16 cellular contexts compared by ENCODE assay signal in the genomic region with DNA sequence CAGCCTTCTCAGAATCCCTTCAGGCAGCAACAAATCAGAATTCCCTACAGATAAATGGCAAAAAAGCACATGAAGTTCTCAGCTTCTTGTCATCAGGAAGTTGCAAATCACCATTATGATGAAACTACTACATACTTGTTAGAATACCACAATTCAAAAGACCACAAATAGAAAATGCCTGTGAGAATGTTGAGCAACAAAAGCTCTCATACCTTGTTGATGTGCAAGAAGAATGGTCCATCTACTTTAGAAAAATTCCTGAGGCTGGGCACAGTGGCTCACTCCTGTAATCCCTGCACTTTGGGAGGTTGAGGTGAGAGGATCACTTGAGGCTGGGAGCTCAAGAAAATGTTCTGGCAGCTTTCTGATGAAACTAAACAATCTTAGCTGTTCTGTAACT.
DNase-seq lines count a peak whose midpoint lies in the region; ATAC-seq and TF ChIP-seq lines count a peak whose summit lies in the region.
"Had no signal": no experiment of that assay in that cellular context is flagged by ENCODE, and none has a peak within 500 bp of the region (broad histone marks: within the 10 kb centered on the region; RNA-seq: fewer than 3 reads in every experiment).

No MANE protein-coding gene starts in this region.

- ATAC-seq in RWPE2 (ENCODE audit: low read depth), result peak; percentile 66
- ATAC-seq in sciatic nerve, result no peak
- ATAC-seq: HCT116 had no signal

- H3K4me2 ChIP-seq in osteoblast (ENCODE audit: insufficient read depth, low read length), result no peak overlapping the region

- peak; percentile 1 for DNase-seq in AG10803 (ENCODE audit: low read depth)
- peak; percentile 27 for DNase-seq in H4 (ENCODE audit: low spot score)
- no peak for DNase-seq in RWPE2 (ENCODE audit: low spot score)
- peak; percentile 1 for DNase-seq in choroid plexus epithelial cell (ENCODE audit: low read depth)
- DNase-seq in DMS 273 treated with DMSO at 0.1 percent for 48 hours (lab: John Stamatoyannopoulos, UW), result no peak
- no peak for DNase-seq in sciatic nerve (ENCODE audit: low spot score)
- DNase-seq in osteoblast (ENCODE audit: insufficient read length, low spot score, missing footprints), result no peak
- no peak for DNase-seq in NCI-H524 (lab: John Stamatoyannopoulos, UW)
- DNase-seq: BE2C; CD4-positive, alpha-beta memory T cell; DMS153; DMS79 treated with DMSO at 0.1 percent for 48 hours; EL had no signal

- H3K36me3 ChIP-seq in RWPE2 (ENCODE audit: low read depth) (no peaks in the 10 kb centered on the region), osteoblast (ENCODE audit: insufficient read depth, low read length) (no peaks in the 10 kb centered on the region)
- H3K36me3 ChIP-seq: BE2C had no signal

- H3K27me3 ChIP-seq in RWPE2 (ENCODE audit: insufficient read depth, poor library complexity, severe bottlenecking), result no peaks in the 10 kb centered on the region
- H3K27me3 ChIP-seq in osteoblast (ENCODE audit: insufficient read depth, low read length), result no peaks in the 10 kb centered on the region
- H3K27me3 ChIP-seq: BE2C had no signal

- intact Hi-C loops in sciatic nerve (cut with DNase I), result no loop called here

- H3K4me3 ChIP-seq in AG10803 (ENCODE audit: low read length) (no peak overlapping the region), RWPE2 (ENCODE audit: severe bottlenecking) (no peak overlapping the region), choroid plexus epithelial cell (ENCODE audit: low read depth, low read length) (no peak overlapping the region), osteoblast (ENCODE audit: insufficient read depth, low read length) (no peak overlapping the region)

- H3K27ac ChIP-seq in RWPE2 (ENCODE audit: poor library complexity, severe bottlenecking) (no peak overlapping the region), osteoblast (ENCODE audit: low read depth, low read length) (no peak overlapping the region)
- H3K27ac ChIP-seq: C4-2B, HL-60 had no signal

- H3K9me3 ChIP-seq in RWPE2 (ENCODE audit: severe bottlenecking) (peaks cover 2% of the 10 kb centered on the region), osteoblast (ENCODE audit: low read depth, low read length) (peaks cover 3% of the 10 kb centered on the region)
- H3K9me3 ChIP-seq: BE2C had no signal

- no peak overlapping the region for H2AFZ ChIP-seq in osteoblast (ENCODE audit: low read length)

- no peaks in the 10 kb centered on the region for H4K20me1 ChIP-seq in osteoblast (ENCODE audit: insufficient read depth, low read length)

- H3K79me2 ChIP-seq in osteoblast (ENCODE audit: insufficient read depth, low read length), result no peaks in the 10 kb centered on the region

- TF ChIP-seq CTCF in AG10803 (conservative IDR thresholded peaks at IDR 0.05; ENCODE audit: low read length), result no peak
- TF ChIP-seq CTCF in RWPE2 (IDR thresholded peaks at IDR 0.05; ENCODE audit: poor library complexity, severe bottlenecking), result no peak
- no peak for TF ChIP-seq CTCF in choroid plexus epithelial cell (conservative IDR thresholded peaks at IDR 0.05; ENCODE audit: low read depth, low read length)
- TF ChIP-seq CTCF in osteoblast (IDR thresholded peaks at IDR 0.05; ENCODE audit: extremely low read depth, low read depth, low read length), result no peak

- H3K4me1 ChIP-seq in RWPE2 (ENCODE audit: insufficient read depth, poor library complexity, severe bottlenecking) (peaks cover 7% of the 10 kb centered on the region), osteoblast (ENCODE audit: insufficient read depth, low read length) (no peaks in the 10 kb centered on the region)

Comparison
In these comparisons a context has a peak if more than half of its experiments do, and no peak if none do; other contexts are left out.
1. DNase-seq: peak in AG10803 (single experiment), H4 (single experiment) and choroid plexus epithelial cell (single experiment); none in RWPE2 (single experiment), DMS 273 treated with DMSO at 0.1 percent for 48 hours (single experiment), sciatic nerve (single experiment), osteoblast (single experiment) and NCI-H524 (0 of 2).